16 cellular contexts compared by ENCODE assay signal in the genomic region with DNA sequence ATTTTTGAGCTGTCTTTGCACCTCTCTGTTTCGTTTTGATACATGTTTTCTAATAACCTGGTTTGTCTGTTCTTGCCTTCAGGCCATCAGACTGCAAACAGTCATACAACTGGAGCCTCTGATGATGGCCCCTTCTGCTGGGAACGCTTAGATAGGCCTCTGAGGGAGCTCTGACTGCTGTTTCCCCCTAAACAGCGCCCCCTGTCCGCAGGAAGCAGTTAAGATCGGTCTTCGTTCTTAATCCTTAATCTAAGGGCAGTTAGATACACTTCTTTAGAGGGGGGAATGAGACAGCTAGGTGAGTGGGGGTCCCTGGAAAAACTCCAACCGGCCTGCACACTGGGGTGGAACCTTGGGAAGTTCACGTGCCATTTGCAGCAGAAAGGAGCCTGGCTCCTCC.
A peak's percentile ranks its signal among the peaks of the same experiment; 100 is the strongest.
DNase-seq lines count a peak whose midpoint lies in the region; ATAC-seq, FAIRE-seq and TF ChIP-seq lines count a peak whose summit lies in the region.
"Had no signal": no experiment of that assay in that cellular context is flagged by ENCODE, and none has a peak within 500 bp of the region (broad histone marks: within the 10 kb centered on the region; RNA-seq: fewer than 3 reads in every experiment).

No MANE protein-coding gene starts in this region.

- no peak overlapping the region for H3K27ac Mint-ChIP-seq in naive thymus-derived CD4-positive, alpha-beta T cell
- H3K27ac Mint-ChIP-seq in activated CD4-positive, alpha-beta memory T cell treated with anti-CD3 and anti-CD28 coated beads for 36 hours, result no peak overlapping the region
- H3K27ac Mint-ChIP-seq: activated T-helper 1 cell treated with anti-CD3 and anti-CD28 coated beads, Interleukin-12 subunit alpha, Interleukin-12 subunit beta, Interleukin-2, Interleukin-4 antibody, amounts not matched to agents 30 ng/mL and 10 ng/mL and 1 ng/mL, durations not matched to agents 14 hours and 24 hours and 36 hours had no signal

- no peak overlapping the region for H2AFZ ChIP-seq in DND-41 (ENCODE audit: low read depth, low read length)

- H3K27me3 Mint-ChIP-seq in naive thymus-derived CD4-positive, alpha-beta T cell, result no peaks in the 10 kb centered on the region
- H3K27me3 Mint-ChIP-seq in activated CD4-positive, alpha-beta memory T cell treated with anti-CD3 and anti-CD28 coated beads for 36 hours, result no peaks in the 10 kb centered on the region

- POLR2A ChIA-PET in naive thymus-derived CD4-positive, alpha-beta T cell (lab: Charles Lee), result no interaction called here
- POLR2A ChIA-PET in activated CD4-positive, alpha-beta memory T cell treated with anti-CD3 and anti-CD28 coated beads for 36 hours (lab: Charles Lee), result no interaction called here

- H3K9me3 Mint-ChIP-seq in naive thymus-derived CD4-positive, alpha-beta T cell, result peaks cover 0 to 31% (median 6%) of the 10 kb centered on the region in 11 donors
- peaks cover 8% of the 10 kb centered on the region for H3K9me3 Mint-ChIP-seq in activated CD4-positive, alpha-beta memory T cell treated with anti-CD3 and anti-CD28 coated beads for 36 hours

- no peak overlapping the region for H3K9ac ChIP-seq in DND-41 (ENCODE audit: low read depth, low read length)
- H3K9ac ChIP-seq in kidney (ENCODE audit: low read length in 2 of 2), result no peak overlapping the region
- H3K9ac ChIP-seq: BLaER1 treated with 17β-estradiol and CSF1 and Interleukin-3, amounts not matched to agents 10 nM and 100 nM had no signal

- ATAC-seq in DND-41 (ENCODE audit: insufficient read depth, low read depth), result no peak
- ATAC-seq in naive thymus-derived CD4-positive, alpha-beta T cell, result no peak
- no peak for ATAC-seq in GM21529 (IDR thresholded peaks at IDR 0.05; ENCODE audit: unreplicated experiment)

- H3K4me1 ChIP-seq in DND-41 (ENCODE audit: insufficient read depth, low read length) (no peaks in the 10 kb centered on the region), kidney (ENCODE audit: control insufficient read depth in 1 of 2, insufficient read depth in 1 of 2, low read depth in 1 of 2, low read length in 2 of 2) (no peaks in the 10 kb centered on the region)
- no peaks in the 10 kb centered on the region for H3K4me1 ChIP-seq in naive thymus-derived CD4-positive, alpha-beta T cell (ENCODE audit: control insufficient read depth in 2 of 2, insufficient read depth in 2 of 2, low read length in 2 of 2)
- H3K4me1 ChIP-seq: BLaER1 treated with 17β-estradiol and CSF1 and Interleukin-3, amounts not matched to agents 10 nM and 100 nM had no signal

- H3K27ac ChIP-seq in DND-41 (ENCODE audit: low read length) (no peak overlapping the region), kidney (ENCODE audit: low read depth in 2 of 2, low read length in 2 of 2) (no peak overlapping the region)
- no peak overlapping the region for H3K27ac ChIP-seq in naive thymus-derived CD4-positive, alpha-beta T cell (ENCODE audit: low read depth, low read length)
- H3K27ac ChIP-seq: BLaER1 treated with 17β-estradiol and CSF1 and Interleukin-3, amounts not matched to agents 10 nM and 100 nM; dorsolateral prefrontal cortex had no signal

- no peak for FAIRE-seq in kidney (lab: Jason Lieb, UNC)
- FAIRE-seq: urothelium cell line had no signal

- in situ Hi-C loops in SK-MEL-5 (cut with HindIII; ENCODE audit: low pct_unique_long_range_greater_than_20kb, low sequenced_read_pairs), result no loop called here

- H3K4me3 Mint-ChIP-seq in naive thymus-derived CD4-positive, alpha-beta T cell, result no peak overlapping the region
- no peak overlapping the region for H3K4me3 Mint-ChIP-seq in activated CD4-positive, alpha-beta memory T cell treated with anti-CD3 and anti-CD28 coated beads for 36 hours
- H3K4me3 Mint-ChIP-seq: activated T-helper 1 cell treated with anti-CD3 and anti-CD28 coated beads, Interleukin-12 subunit alpha, Interleukin-12 subunit beta, Interleukin-2, Interleukin-4 antibody, amounts not matched to agents 30 ng/mL and 10 ng/mL and 1 ng/mL, durations not matched to agents 14 hours and 24 hours and 36 hours had no signal

- no peaks in the 10 kb centered on the region for H4K20me1 ChIP-seq in DND-41 (ENCODE audit: insufficient read depth, low read length)
- H4K20me1 ChIP-seq: BLaER1 treated with 17β-estradiol and CSF1 and Interleukin-3, amounts not matched to agents 10 nM and 100 nM had no signal

- H3K36me3 ChIP-seq in DND-41 (ENCODE audit: insufficient read depth, low read length) (no peaks in the 10 kb centered on the region), kidney (ENCODE audit: control insufficient read depth in 1 of 2, insufficient read depth in 2 of 2, low read length in 2 of 2) (no peaks in the 10 kb centered on the region)
- H3K36me3 ChIP-seq in naive thymus-derived CD4-positive, alpha-beta T cell (ENCODE audit: control insufficient read depth in 2 of 3, insufficient read depth in 3 of 3, low read length in 3 of 3), result no peaks in the 10 kb centered on the region
- H3K36me3 ChIP-seq: BLaER1 treated with 17β-estradiol and CSF1 and Interleukin-3, amounts not matched to agents 10 nM and 100 nM had no signal

- H3K4me3 ChIP-seq in DND-41 (ENCODE audit: low read depth in 1 of 2, low read length in 2 of 2) (no peak overlapping the region), kidney (ENCODE audit: low read length in 2 of 2) (no peak overlapping the region)
- H3K4me3 ChIP-seq in Jurkat, Clone E6-1 (ENCODE audit: low read length), result no peak overlapping the region
- no peak overlapping the region for H3K4me3 ChIP-seq in naive thymus-derived CD4-positive, alpha-beta T cell (ENCODE audit: low read length)
- H3K4me3 ChIP-seq: BLaER1 treated with 17β-estradiol and CSF1 and Interleukin-3, amounts not matched to agents 10 nM and 100 nM; dorsolateral prefrontal cortex had no signal

- no peaks in the 10 kb centered on the region for H3K79me2 ChIP-seq in DND-41 (ENCODE audit: insufficient read depth, low read length)

- H3K4me2 ChIP-seq in DND-41 (ENCODE audit: insufficient read depth, low read length), result no peak overlapping the region
- H3K4me2 ChIP-seq: BLaER1 treated with 17β-estradiol and CSF1 and Interleukin-3, amounts not matched to agents 10 nM and 100 nM had no signal

- H3K36me3 Mint-ChIP-seq in naive thymus-derived CD4-positive, alpha-beta T cell, result no peaks in the 10 kb centered on the region
- no peaks in the 10 kb centered on the region for H3K36me3 Mint-ChIP-seq in activated CD4-positive, alpha-beta memory T cell treated with anti-CD3 and anti-CD28 coated beads for 36 hours

- no peaks in the 10 kb centered on the region for H3K4me1 Mint-ChIP-seq in naive thymus-derived CD4-positive, alpha-beta T cell
- no peaks in the 10 kb centered on the region for H3K4me1 Mint-ChIP-seq in activated CD4-positive, alpha-beta memory T cell treated with anti-CD3 and anti-CD28 coated beads for 36 hours (ENCODE audit: low read depth)

- H3K9me3 ChIP-seq in DND-41 (ENCODE audit: insufficient read depth, low read length, severe bottlenecking) (no peaks in the 10 kb centered on the region), kidney (ENCODE audit: control insufficient read depth in 1 of 2, low read length in 2 of 2) (no peaks in the 10 kb centered on the region)
- no peaks in the 10 kb centered on the region for H3K9me3 ChIP-seq in naive thymus-derived CD4-positive, alpha-beta T cell (ENCODE audit: control insufficient read depth in 2 of 3, low read length in 3 of 3)
- H3K9me3 ChIP-seq: BLaER1 treated with 17β-estradiol and CSF1 and Interleukin-3, amounts not matched to agents 10 nM and 100 nM had no signal

- TF ChIP-seq CTCF in DND-41 (IDR thresholded peaks at IDR 0.05; ENCODE audit: borderline replicate concordance, extremely low read depth, low read length, poor library complexity, severe bottlenecking) (peak; percentile 24), kidney (IDR thresholded peaks at IDR 0.05; ENCODE audit: borderline replicate concordance, extremely low read depth, insufficient read depth) (peak; percentile 6)

- no peak for DNase-seq in DND-41
- peak; percentile 30 for DNase-seq in Jurkat, Clone E6-1 (ENCODE audit: low read depth, low spot score)
- peak; percentile 57 for DNase-seq in SK-MEL-5 (ENCODE audit: low read depth, low spot score)
- no peak for DNase-seq in kidney
- DNase-seq in naive thymus-derived CD4-positive, alpha-beta T cell, result no peak
- DNase-seq in activated CD4-positive, alpha-beta memory T cell treated with anti-CD3 and anti-CD28 coated beads for 36 hours, result no peak
- no peak for DNase-seq in NCI-H1436 treated with DMSO at 0.1 percent for 48 hours (lab: John Stamatoyannopoulos, UW)
- DNase-seq: aorta; dorsolateral prefrontal cortex; kidney glomerular epithelial cell; NCI-H345; stimulated activated CD4-positive, alpha-beta T cell treated with anti-CD3 and anti-CD28 coated beads, Interleukin-2, amount 100 ng/mL, for 24 hours had no signal

- H3K27me3 ChIP-seq in DND-41 (ENCODE audit: insufficient read depth, low read length, poor library complexity), result no peaks in the 10 kb centered on the region
- H3K27me3 ChIP-seq in naive thymus-derived CD4-positive, alpha-beta T cell (ENCODE audit: control insufficient read depth in 2 of 2, insufficient read depth in 2 of 2, low read length in 2 of 2), result no peaks in the 10 kb centered on the region
- H3K27me3 ChIP-seq: BLaER1 treated with 17β-estradiol and CSF1 and Interleukin-3, amounts not matched to agents 10 nM and 100 nM; dorsolateral prefrontal cortex had no signal

- intact Hi-C loops in kidney (cut with DNase I), result no loop called here
- intact Hi-C loops in naive thymus-derived CD4-positive, alpha-beta T cell (cut with micrococcal nuclease), result no loop called here
- intact Hi-C loops in activated CD4-positive, alpha-beta memory T cell treated with anti-CD3 and anti-CD28 coated beads for 36 hours (cut with micrococcal nuclease), result no loop called here

- CTCF ChIA-PET in naive thymus-derived CD4-positive, alpha-beta T cell (lab: Charles Lee), result no interaction called here
- CTCF ChIA-PET in activated CD4-positive, alpha-beta memory T cell treated with anti-CD3 and anti-CD28 coated beads for 36 hours (lab: Charles Lee), result no interaction called here

Comparison
In these comparisons a context has a peak if more than half of its experiments do, and no peak if none do; other contexts are left out.
1. DNase-seq: peak in Jurkat, Clone E6-1 (single experiment) and SK-MEL-5 (single experiment); none in DND-41 (single experiment), kidney (single experiment), naive thymus-derived CD4-positive, alpha-beta T cell (0 of 9), activated CD4-positive, alpha-beta memory T cell treated with anti-CD3 and anti-CD28 coated beads for 36 hours (single experiment) and NCI-H1436 treated with DMSO at 0.1 percent for 48 hours (single experiment).